16 cellular contexts compared by ENCODE assay signal in genomic region chr20:17810847-17811604, GRCh38.
"Had no signal": no experiment of that assay in that cellular context is flagged by ENCODE, and none has a peak within 500 bp of the region (broad histone marks: within the 10 kb centered on the region; RNA-seq: fewer than 3 reads in every experiment).

No MANE protein-coding gene starts in this region.

- H3K4me3 ChIP-seq: heart left ventricle, right atrium auricular region had no signal

- H3K36me3 ChIP-seq: heart left ventricle, right atrium auricular region had no signal

- H3K9me3 ChIP-seq: heart left ventricle, right atrium auricular region had no signal

- DNase-seq: activated CD4-positive, alpha-beta memory T cell treated with anti-CD3 and anti-CD28 coated beads for 36 hours; activated CD4-positive, CD25-positive, alpha-beta regulatory T cell treated with anti-CD3 and anti-CD28 coated beads, Interleukin-2, amount 50 U/mL, for 72 hours; activated naive CD4-positive, alpha-beta T cell treated with anti-CD3 and anti-CD28 coated beads, Interleukin-2, amount 10 ng/mL, durations not matched to agents 7 days and 5 days; activated T-cell treated with anti-CD3 and anti-CD28 coated beads, Interleukin-2, amount 50 U/mL, for 24 hours; effector memory CD8-positive, alpha-beta T cell; heart left ventricle; islet precursor cell; nucleus accumbens; small intestine; stimulated activated naive CD8-positive, alpha-beta T cell treated with anti-CD3 and anti-CD28 coated beads, Interleukin-15, amount 100 ng/mL, for 72 hours; T-helper 9 cell had no signal

- H3K27me3 Mint-ChIP-seq: activated T-cell treated with anti-CD3 and anti-CD28 coated beads, Interleukin-2, amount 50 U/mL, for 24 hours; natural killer cell treated with Interleukin-12 subunit alpha and Interleukin-12 subunit beta and Interleukin-15 and Interleukin-18, amount 100 ng/mL, for 72 hours; progenitor cell of endocrine pancreas; stimulated activated naive CD8-positive, alpha-beta T cell treated with anti-CD3 and anti-CD28 coated beads, Interleukin-15, amount 100 ng/mL, for 72 hours; type B pancreatic cell had no signal

- H3K27ac ChIP-seq: epithelial cell of prostate, heart left ventricle had no signal

- H3K4me3 Mint-ChIP-seq: activated CD4-positive, alpha-beta memory T cell treated with anti-CD3 and anti-CD28 coated beads for 36 hours; activated naive CD4-positive, alpha-beta T cell treated with anti-CD3 and anti-CD28 coated beads, Interleukin-2, amount 10 ng/mL, durations not matched to agents 7 days and 5 days; activated T-cell treated with anti-CD3 and anti-CD28 coated beads, Interleukin-2, amount 50 U/mL, for 24 hours; effector memory CD8-positive, alpha-beta T cell; natural killer cell treated with Interleukin-12 subunit alpha and Interleukin-12 subunit beta and Interleukin-15 and Interleukin-18, amount 100 ng/mL, for 72 hours; stimulated activated naive CD8-positive, alpha-beta T cell treated with anti-CD3 and anti-CD28 coated beads, Interleukin-15, amount 100 ng/mL, for 72 hours; type B pancreatic cell had no signal

- H3K27ac Mint-ChIP-seq: activated CD4-positive, alpha-beta memory T cell treated with anti-CD3 and anti-CD28 coated beads for 36 hours; activated naive CD4-positive, alpha-beta T cell treated with anti-CD3 and anti-CD28 coated beads, Interleukin-2, amount 10 ng/mL, durations not matched to agents 7 days and 5 days; activated T-cell treated with anti-CD3 and anti-CD28 coated beads, Interleukin-2, amount 50 U/mL, for 24 hours; effector memory CD8-positive, alpha-beta T cell; natural killer cell treated with Interleukin-12 subunit alpha and Interleukin-12 subunit beta and Interleukin-15 and Interleukin-18, amount 100 ng/mL, for 72 hours; progenitor cell of endocrine pancreas; stimulated activated naive CD8-positive, alpha-beta T cell treated with anti-CD3 and anti-CD28 coated beads, Interleukin-15, amount 100 ng/mL, for 72 hours; type B pancreatic cell had no signal

- ATAC-seq: effector memory CD8-positive, alpha-beta T cell; heart left ventricle; stimulated activated naive CD8-positive, alpha-beta T cell treated with anti-CD3 and anti-CD28 coated beads, Interleukin-15, amount 100 ng/mL, for 72 hours had no signal

- H3K27me3 ChIP-seq: heart left ventricle, right atrium auricular region had no signal

- H3K4me1 Mint-ChIP-seq: activated naive CD4-positive, alpha-beta T cell treated with anti-CD3 and anti-CD28 coated beads, Interleukin-2, amount 10 ng/mL, durations not matched to agents 7 days and 5 days; stimulated activated naive CD8-positive, alpha-beta T cell treated with anti-CD3 and anti-CD28 coated beads, Interleukin-15, amount 100 ng/mL, for 72 hours had no signal

- H3K36me3 Mint-ChIP-seq: activated CD4-positive, alpha-beta memory T cell treated with anti-CD3 and anti-CD28 coated beads for 36 hours; activated naive CD4-positive, alpha-beta T cell treated with anti-CD3 and anti-CD28 coated beads, Interleukin-2, amount 10 ng/mL, durations not matched to agents 7 days and 5 days; natural killer cell treated with Interleukin-12 subunit alpha and Interleukin-12 subunit beta and Interleukin-15 and Interleukin-18, amount 100 ng/mL, for 72 hours; type B pancreatic cell had no signal
